In genomic region chr5:9361835-9362234, GRCh38 we compare ENCODE assay signal across 8 cellular contexts.
DNase-seq lines count a peak whose midpoint lies in the region; ATAC-seq and TF ChIP-seq lines count a peak whose summit lies in the region.

No MANE protein-coding gene starts in this region.

- H3K27me3 Mint-ChIP-seq in Caco-2 (ENCODE audit: insufficient read depth, unreplicated experiment), result no peaks in the 10 kb centered on the region

- H3K4me1 Mint-ChIP-seq in Caco-2 (ENCODE audit: low read depth, unreplicated experiment), result peaks cover 30% of the 10 kb centered on the region

- peak; percentile 72 to 73 for TF ChIP-seq CTCF in Caco-2 (IDR thresholded peaks at IDR 0.05; ENCODE audit: insufficient read depth in 1 of 2, low read depth in 1 of 2, low read length in 1 of 2, severe bottlenecking in 1 of 2, unreplicated experiment in 1 of 2)

- no peaks in the 10 kb centered on the region for H3K9me3 Mint-ChIP-seq in Caco-2 (ENCODE audit: unreplicated experiment)

- H3K4me3 ChIP-seq in Caco-2 (ENCODE audit: low read depth, low read length) (no peak overlapping the region), right cardiac atrium (ENCODE audit: low read length) (no peak overlapping the region)

- H3K36me3 Mint-ChIP-seq in Caco-2 (ENCODE audit: insufficient read depth, unreplicated experiment), result peaks cover 5% of the 10 kb centered on the region

- no peak overlapping the region for H3K27ac ChIP-seq in right cardiac atrium (ENCODE audit: low read length)

- ATAC-seq in GM18909 (IDR thresholded peaks at IDR 0.05; ENCODE audit: poor library complexity, unreplicated experiment) (peak; percentile 76), HG03064 (IDR thresholded peaks at IDR 0.05; ENCODE audit: low read depth, unreplicated experiment) (peak; percentile 68), right cardiac atrium (peak; percentile 28 to 59)

- H3K27me3 ChIP-seq in Caco-2 (replicated peaks; ENCODE audit: control insufficient read depth, insufficient read depth, low read length) (no peaks in the 10 kb centered on the region), right cardiac atrium (ENCODE audit: control insufficient read depth, insufficient read depth) (no peaks in the 10 kb centered on the region)

- H3K4me1 ChIP-seq in Caco-2 (peaks cover 24% of the 10 kb centered on the region; the same call in 1 of the 2 replicates), right cardiac atrium (ENCODE audit: control insufficient read depth, insufficient read depth, low read length) (peaks cover 2% of the 10 kb centered on the region)

- no peaks in the 10 kb centered on the region for H3K36me3 ChIP-seq in Caco-2 (ENCODE audit: control insufficient read depth, insufficient read depth, low read length)

- intact Hi-C loops in Caco-2 (cut with micrococcal nuclease; ENCODE audit: unreplicated experiment) (loop anchor here (1.0 to 2.0 kb wide), 2 partner anchors 137 to 183 kb away; no protein-coding TSS in a partner anchor), right cardiac atrium (cut with DNase I) (loop anchor here in 2 of 4 donors (5.0 to 10.0 kb wide), 2 partner anchors 183 to 185 kb away; partner anchors contain the start of gene SEMA5A (in 2 of the 2))

- CTCF ChIA-PET in Caco-2 (lab: Charles Lee), result no interaction called here

- no peak overlapping the region for H3K27ac Mint-ChIP-seq in Caco-2 (ENCODE audit: unreplicated experiment)

- POLR2A ChIA-PET in Caco-2 (lab: Charles Lee), result no interaction called here

- H3K9me3 ChIP-seq in Caco-2 (no peaks in the 10 kb centered on the region), right cardiac atrium (ENCODE audit: control insufficient read depth, low read length) (peaks cover 6% of the 10 kb centered on the region)

- 59% methylated on average over 8 of the region's 8 CpGs for WGBS in right cardiac atrium

- DNase-seq in Caco-2, result peak; percentile 58 to 65
- peak; percentile 59 for DNase-seq in NCI-H524 treated with DMSO at 0.1 percent for 48 hours (lab: John Stamatoyannopoulos, UW)
- DNase-seq in activated T-cell treated with anti-CD3 and anti-CD28 coated beads, Interleukin-2, amount 50 U/mL, for 48 hours, result peak; percentile 36 to 41
- DNase-seq in right cardiac atrium, result peak; percentile 21 to 57 (median 49)
- peak; percentile 1 to 3 for DNase-seq in stimulated activated CD4-positive, alpha-beta T cell treated with anti-CD3 and anti-CD28 coated beads, Interleukin-4, amount 100 ng/mL, for 4 hours
- DNase-seq in cerebellum (ENCODE audit: low spot score), result no peak

- no peak overlapping the region for H3K4me3 Mint-ChIP-seq in Caco-2 (ENCODE audit: unreplicated experiment)

- BruUV-seq in Caco-2 (replicated peaks; lab: Mats Ljungman, UMichigan), result no TSS peak
